ENCODE assay signal across 8 cellular contexts in genomic region chr5:96661841-96662724, GRCh38. TPM values are rescaled to one million over a fixed set of nuclear protein-coding genes. Genes with fewer than 3 reads are reported as not detected.
A peak's percentile ranks its signal among the peaks of the same experiment; 100 is the strongest.
DNase-seq lines count a peak whose midpoint lies in the region; ATAC-seq and TF ChIP-seq lines count a peak whose summit lies in the region.

CAST (plus strand) TSS chr5:96662376; CDS start chr5:96662423, 47 bp downstream.

- H3K27ac Mint-ChIP-seq in T-helper 17 cell, result peak within 1 kb of the TSS; percentile 99

- ATAC-seq in GM21619 (IDR thresholded peaks at IDR 0.05; ENCODE audit: unreplicated experiment), result peak; percentile 62
- ATAC-seq in T-helper 17 cell, result peak; percentile 71

- no peak for TF ChIP-seq RAD21 in Ishikawa (IDR thresholded peaks at IDR 0.05; ENCODE audit: low read depth)

- H3K27me3 Mint-ChIP-seq in T-helper 17 cell, result no peaks in the 10 kb centered on the region

- H3K4me1 Mint-ChIP-seq in T-helper 17 cell, result peaks cover 40% of the 10 kb centered on the region

- DNase-seq in Daoy (ENCODE audit: low read depth), result peak; percentile 87
- DNase-seq in T-helper 17 cell, result peak; percentile 64 to 77 (median 77)
- peak in 51 of 56 donors; percentile 13 to 68 (median 45) for DNase-seq in amygdala (lab: John Stamatoyannopoulos, UW)
- peak; percentile 97 for DNase-seq in right atrium auricular region (ENCODE audit: low spot score)
- peak; percentile 86 for DNase-seq in renal cortical epithelial cell (ENCODE audit: low read depth)
- DNase-seq in middle frontal gyrus (ENCODE audit: extremely low spot score, low spot score), result no peak

- peak within 1 kb of the TSS; percentile 91 to 95 for H3K4me3 ChIP-seq in right atrium auricular region

- H3K4me1 ChIP-seq in right atrium auricular region, result peaks cover 0 to 35% of the 10 kb centered on the region in 2 donors

- TF ChIP-seq EP300 in Ishikawa (IDR thresholded peaks at IDR 0.05; ENCODE audit: borderline replicate concordance), result 0 out of 2 replicates have a peak, but pooled peaks have one; percentile 27

- TF ChIP-seq CTCF in right atrium auricular region (IDR thresholded peaks at IDR 0.05), result no peak

- no peaks in the 10 kb centered on the region for H3K27me3 ChIP-seq in right atrium auricular region

- H3K36me3 Mint-ChIP-seq in T-helper 17 cell (ENCODE audit: low read depth), result no peaks in the 10 kb centered on the region

- peak within 1 kb of the TSS; percentile 98 to 100 for H3K27ac ChIP-seq in right atrium auricular region

- peak within 1 kb of the TSS; percentile 97 for H3K4me3 Mint-ChIP-seq in T-helper 17 cell

- H3K36me3 ChIP-seq in right atrium auricular region, result no peaks in the 10 kb centered on the region

- H3K9me3 ChIP-seq in T-helper 17 cell (ENCODE audit: control insufficient read depth, low read length, poor library complexity, severe bottlenecking) (no peaks in the 10 kb centered on the region), right atrium auricular region (no peaks in the 10 kb centered on the region)

TF ChIP-seq in Ishikawa, 13 proteins besides CTCF, POLR2A, EP300 and RAD21:
- TF ChIP-seq ZBTB7A (IDR thresholded peaks at IDR 0.05; ENCODE audit: low read depth), result peak; percentile 12
- no peak for TF ChIP-seq CREB1 (IDR thresholded peaks at IDR 0.05; ENCODE audit: low read depth)
- no peak for TF ChIP-seq EGR1 (IDR thresholded peaks at IDR 0.05)
- peak; percentile 14; the same call in 1 of the 2 replicates for TF ChIP-seq USF1 (IDR thresholded peaks at IDR 0.05)
- TF ChIP-seq TCF12 (IDR thresholded peaks at IDR 0.05; ENCODE audit: low read depth), result no peak
- no peak for TF ChIP-seq YY1 (IDR thresholded peaks at IDR 0.05; ENCODE audit: low read depth)
- TF ChIP-seq TEAD4 (IDR thresholded peaks at IDR 0.05), result no peak
- no peak for TF ChIP-seq REST (IDR thresholded peaks at IDR 0.05; ENCODE audit: low read depth)
- peak; percentile 52; the same call in 1 of the 2 replicates for TF ChIP-seq MAX (IDR thresholded peaks at IDR 0.05)
- no peak for TF ChIP-seq FOXM1 (IDR thresholded peaks at IDR 0.05; ENCODE audit: borderline replicate concordance, low read depth)
- peak; percentile 59; the same call in 1 of the 2 replicates for TF ChIP-seq TAF1 (IDR thresholded peaks at IDR 0.05; ENCODE audit: low read depth)
- TF ChIP-seq CEBPB (IDR thresholded peaks at IDR 0.05), result peak; percentile 96

RNA-seq across cellular contexts. Expression of gene CAST, which starts in this region (rescaled TPM):
- 124 and 134 TPM in 2 replicates for total RNA-seq in Daoy (2014; rRNA removed; shearing (Covaris generic))
- total RNA-seq in T-helper 17 cell, result 100 to 1,000 TPM; 303 TPM
- 100 to 1,000 TPM; 439 to 631 TPM for total RNA-seq in right atrium auricular region
- total RNA-seq in renal cortical epithelial cell, result 183 and 341 TPM in 2 replicates
